8 cellular contexts compared by ENCODE assay signal in genomic region chr19:5154129-5154798, GRCh38.
DNase-seq lines count a peak whose midpoint lies in the region; ATAC-seq, FAIRE-seq and TF ChIP-seq lines count a peak whose summit lies in the region.

No MANE protein-coding gene starts in this region.

- no peaks in the 10 kb centered on the region; the same call in 1 of the 2 replicates for H4K20me1 ChIP-seq in K562 (replicated peaks; ENCODE audit: control insufficient read depth, insufficient read depth, low read length)

- H3K27ac ChIP-seq in Panc1 (ENCODE audit: low read length) (no peak overlapping the region), K562 (ENCODE audit: extremely low read depth, low read depth, low read length) (no peak overlapping the region), lower lobe of right lung (no peak overlapping the region)

- peak in 1 of 2 experiments; percentile 52; a peak in 2 of 4 replicates for TF ChIP-seq RAD21 in K562 (CRISPR knock-in tag; conservative IDR thresholded peaks at IDR 0.05 in 1 of 2, IDR thresholded peaks at IDR 0.05 in 1 of 2)

- intact Hi-C loops in Panc1 (cut with micrococcal nuclease; ENCODE audit: unreplicated experiment) (no loop called here), K562 (cut with micrococcal nuclease) (loop anchor here (5.0 kb wide), 1 partner anchor 107 kb away; no protein-coding TSS in a partner anchor), lower lobe of right lung (cut with DNase I) (no loop called here)

- in situ Hi-C loops in Panc1 (cut with HindIII; ENCODE audit: low pct_unique_long_range_greater_than_20kb, low sequenced_read_pairs) = no loop called here
- in situ Hi-C loops in K562 (cut with MboI) = no loop called here

- H3K4me3 ChIP-seq in Panc1 (ENCODE audit: low read depth in 2 of 2, low read length in 2 of 2) = no peak overlapping the region
- no peak overlapping the region for H3K4me3 ChIP-seq in K562
- H3K4me3 ChIP-seq in lower lobe of right lung = no peak overlapping the region

- no peak for TF ChIP-seq EP300 in K562 (IDR thresholded peaks at IDR 0.05; ENCODE audit: low read length)

- peak overlapping the region in 1 of 2 experiments; percentile 55; a peak in 1 of 4 replicates for H3K9ac ChIP-seq in K562 (ENCODE audit: insufficient read depth in 1 of 2, low read depth in 2 of 2, low read length in 2 of 2)

- H3K4me2 ChIP-seq in K562 (ENCODE audit: insufficient read depth, low read length) = no peak overlapping the region

- peaks cover 3% of the 10 kb centered on the region for H3K9me1 ChIP-seq in K562 (ENCODE audit: control insufficient read depth, insufficient read depth, low read length)

- H2AFZ ChIP-seq in K562 (ENCODE audit: low read depth, low read length) = no peak overlapping the region

- H3K27me3 ChIP-seq in Panc1 (ENCODE audit: control insufficient read depth, insufficient read depth, low read length) = no peaks in the 10 kb centered on the region
- no peaks in the 10 kb centered on the region for H3K27me3 ChIP-seq in K562 (ENCODE audit: control insufficient read depth in 2 of 2, insufficient read depth in 2 of 2, low read length in 2 of 2)
- no peaks in the 10 kb centered on the region for H3K27me3 ChIP-seq in lower lobe of right lung (ENCODE audit: low read depth)

- DNase-seq in DMS153 treated with DMSO at 0.1 percent for 48 hours (lab: John Stamatoyannopoulos, UW; ENCODE audit: unreplicated experiment) (peak; percentile 3), DMS153 (lab: John Stamatoyannopoulos, UW) (no peak), Panc1 (ENCODE audit: low read depth, low spot score) (no peak), K562 (ENCODE audit: extremely low read depth in 1 of 4, low spot score in 3 of 4) (peak; percentile 75 to 79 (median 78)), lower lobe of right lung (no peak), middle frontal gyrus (ENCODE audit: extremely low spot score, low spot score) (no peak)

- BruUV-seq in Panc1 (replicated peaks; lab: Mats Ljungman, UMichigan) = no TSS peak
- no TSS peak for BruUV-seq in K562 (replicated peaks; lab: Mats Ljungman, UMichigan)

- H3K4me1 ChIP-seq in Panc1 (ENCODE audit: control insufficient read depth, insufficient read depth, low read length) = no peaks in the 10 kb centered on the region
- peaks cover 0 to 40% of the 10 kb centered on the region in 2 experiments; a peak in 2 of 5 replicates for H3K4me1 ChIP-seq in K562 (replicated peaks in 1 of 2; ENCODE audit: control insufficient read depth in 2 of 2, insufficient read depth in 2 of 2, low read length in 2 of 2)
- no peaks in the 10 kb centered on the region for H3K4me1 ChIP-seq in lower lobe of right lung

- TF ChIP-seq CTCF in Panc1 (IDR thresholded peaks at IDR 0.05) (peak; percentile 79), K562 (IDR thresholded peaks at IDR 0.05 in 2 of 3, conservative IDR thresholded peaks at IDR 0.05 in 1 of 3; ENCODE audit: insufficient read depth in 2 of 3, low read depth in 1 of 3, low read length in 3 of 3) (peak; percentile 65 to 77 (median 69)), lower lobe of right lung (IDR thresholded peaks at IDR 0.05) (peak; percentile 37)

- POLR2A ChIA-PET in Panc1 (lab: Charles Lee) (no interaction called here), K562 (lab: Yijun Ruan, JAX) (interaction anchor here (0.6 to 1.4 kb wide), 8 partner anchors 9 to 401 kb away, joined by 3 to 8 read pairs (median 3); no protein-coding TSS in a partner anchor)

- 0 out of 2 replicates have a peak, but pooled peaks have one; percentile 20 for TF ChIP-seq POLR2A in K562 (conservative IDR thresholded peaks at IDR 0.05)

- ATAC-seq in Panc1 (peak; percentile 79), K562 (peak; percentile 95), lower lobe of right lung (peak in 1 of 2 donors; percentile 37), GM18520 (IDR thresholded peaks at IDR 0.05; ENCODE audit: unreplicated experiment) (no peak), HG03135 (IDR thresholded peaks at IDR 0.05; ENCODE audit: unreplicated experiment) (no peak)

- CTCF ChIA-PET in Panc1 (lab: Charles Lee) = interaction anchor here (0.5 to 0.6 kb wide), 3 partner anchors 26 to 365 kb away, joined by 3 to 10 read pairs (median 3); no protein-coding TSS in a partner anchor
- CTCF ChIA-PET in K562 (lab: Yijun Ruan, JAX; ENCODE audit: low intra/inter-chr PET ratio) = interaction anchor here (0.5 to 1.0 kb wide), 2 partner anchors 101 to 105 kb away, joined by 3 to 4 read pairs; no protein-coding TSS in a partner anchor

- H3K9me3 ChIP-seq in Panc1 (ENCODE audit: control insufficient read depth, insufficient read depth, low read depth, low read length) (no peaks in the 10 kb centered on the region), K562 (replicated peaks; ENCODE audit: control insufficient read depth, insufficient read depth, low read depth, low read length) (0 out of 2 replicates have a peak, but pooled peaks cover 2% of the 10 kb centered on the region), lower lobe of right lung (peaks cover 17% of the 10 kb centered on the region)

- H3K79me2 ChIP-seq in K562 (ENCODE audit: control insufficient read depth, insufficient read depth, low read length) = no peaks in the 10 kb centered on the region

- 56% methylated on average over 8 of the region's 17 CpGs for WGBS in K562 (ENCODE audit: insufficient coverage, low coverage, missing lambda C conversion rate)

- H3K36me3 ChIP-seq in Panc1 (ENCODE audit: control insufficient read depth, insufficient read depth, low read length) (no peaks in the 10 kb centered on the region), K562 (ENCODE audit: control insufficient read depth, insufficient read depth, low read length) (peaks cover 7% of the 10 kb centered on the region; the same call in 1 of the 3 replicates), lower lobe of right lung (peaks cover 32% of the 10 kb centered on the region)

- FAIRE-seq in K562 (lab: Jason Lieb, UNC) = peak; percentile 60

TF ChIP-seq in K562, 482 proteins besides CTCF, POLR2A, EP300 and RAD21:
- TF ChIP-seq ZFP36 (IDR thresholded peaks at IDR 0.05; ENCODE audit: low read depth, low read length, partially characterized antibody) = peak; percentile 64
- TF ChIP-seq CREM (IDR thresholded peaks at IDR 0.05; ENCODE audit: low read depth) = 0 out of 2 replicates have a peak, but pooled peaks have one; percentile 25
- no peak for TF ChIP-seq MBD1 (CRISPR knock-in tag; IDR thresholded peaks at IDR 0.05)
- TF ChIP-seq ZBTB7A (IDR thresholded peaks at IDR 0.05; ENCODE audit: borderline replicate concordance, control insufficient read depth, low read depth, low read length) = peak; percentile 58; the same call in 1 of the 2 replicates
- TF ChIP-seq EWSR1 (IDR thresholded peaks at IDR 0.05; ENCODE audit: borderline replicate concordance, low read depth, partially characterized antibody) = no peak
- no peak for TF ChIP-seq EHMT2 (IDR thresholded peaks at IDR 0.05)
- TF ChIP-seq HMG20B (CRISPR knock-in tag; IDR thresholded peaks at IDR 0.05) = no peak
- TF ChIP-seq SMC3 (conservative IDR thresholded peaks at IDR 0.05; ENCODE audit: insufficient read depth, low read depth, low read length) = peak; percentile 73
- no peak for TF ChIP-seq LCOR (CRISPR knock-in tag; IDR thresholded peaks at IDR 0.05)
- TF ChIP-seq POLR2G (IDR thresholded peaks at IDR 0.05; ENCODE audit: low read depth, low read length) = peak; percentile 5
- TF ChIP-seq VEZF1 (CRISPR knock-in tag; IDR thresholded peaks at IDR 0.05) = peak; percentile 36; the same call in 1 of the 2 replicates
- peak in 1 of 2 experiments; percentile 28; a peak in 1 of 4 replicates for TF ChIP-seq RCOR1 (IDR thresholded peaks at IDR 0.05; ENCODE audit: borderline replicate concordance in 1 of 2, low read depth in 2 of 2, low read length in 2 of 2)
- 0 out of 2 replicates have a peak, but pooled peaks have one; percentile 7 for TF ChIP-seq NFIC (IDR thresholded peaks at IDR 0.05)
- TF ChIP-seq POLR2B (IDR thresholded peaks at IDR 0.05; ENCODE audit: low read depth, partially characterized antibody) = peak; percentile 32
- no peak for TF ChIP-seq ZNF780A (CRISPR knock-in tag; IDR thresholded peaks at IDR 0.05)
TF ChIP-seq in K562: peak in this region for 9.

Comparison
In these comparisons a context has a peak if more than half of its experiments do, and no peak if none do; other contexts are left out.
1. DNase-seq: peak in DMS153 treated with DMSO at 0.1 percent for 48 hours (single experiment) and K562 (4 of 4); none in DMS153 (single experiment), Panc1 (single experiment), lower lobe of right lung (single experiment) and middle frontal gyrus (single experiment).
2. ATAC-seq: peak in Panc1 (single experiment) and K562 (single experiment); none in GM18520 (single experiment) and HG03135 (single experiment).
3. Peak in every context shown above with its lines, with median percentiles within 50 percentile points of each other: CTCF ChIP-seq.